In genomic region chr3:134751831-134752230, GRCh38 we compare ENCODE assay signal across 22 cellular contexts. TPM values are rescaled to one million over a fixed set of nuclear protein-coding genes. Genes with fewer than 3 reads are reported as not detected.
A peak's percentile ranks its signal among the peaks of the same experiment; 100 is the strongest.
DNase-seq lines count a peak whose midpoint lies in the region; FAIRE-seq and TF ChIP-seq lines count a peak whose summit lies in the region.
"Had no signal": no experiment of that assay in that cellular context is flagged by ENCODE, and none has a peak within 500 bp of the region (broad histone marks: within the 10 kb centered on the region; RNA-seq: fewer than 3 reads in every experiment).

No MANE protein-coding gene starts in this region.

- H3K27ac ChIP-seq in sigmoid colon = no peak overlapping the region
- H3K27ac ChIP-seq: Peyer's patch, SJCRH30 had no signal

- no peaks in the 10 kb centered on the region for H3K4me1 Mint-ChIP-seq in activated naive CD8-positive, alpha-beta T cell treated with anti-CD3 and anti-CD28 coated beads for 36 hours
- H3K4me1 Mint-ChIP-seq: IgD-negative memory B cell, T-cell had no signal

- peaks cover 9% of the 10 kb centered on the region for H3K27me3 Mint-ChIP-seq in activated naive CD8-positive, alpha-beta T cell treated with anti-CD3 and anti-CD28 coated beads for 36 hours

- no peaks in the 10 kb centered on the region for H3K36me3 ChIP-seq in sigmoid colon
- H3K36me3 ChIP-seq: Peyer's patch, SJCRH30 had no signal

- intact Hi-C loops in sigmoid colon (cut with DNase I) = no loop called here

- no peaks in the 10 kb centered on the region for H3K9me3 ChIP-seq in sigmoid colon
- H3K9me3 ChIP-seq: Caco-2, Peyer's patch, SJCRH30 had no signal

- no peaks in the 10 kb centered on the region for H3K36me3 Mint-ChIP-seq in activated naive CD8-positive, alpha-beta T cell treated with anti-CD3 and anti-CD28 coated beads for 36 hours
- H3K36me3 Mint-ChIP-seq: T-cell had no signal

- 57 to 71% methylated on average over 2 of the region's 2 CpGs for WGBS in sigmoid colon, 2 donors

- no peak overlapping the region for H3K4me3 ChIP-seq in cardiac fibroblast (replicated peaks in 1 of 2; ENCODE audit: low read depth in 2 of 2, low read length in 2 of 2)
- no peak overlapping the region for H3K4me3 ChIP-seq in sigmoid colon
- H3K4me3 ChIP-seq: Peyer's patch, SJCRH30 had no signal

- H3K27ac Mint-ChIP-seq in activated naive CD8-positive, alpha-beta T cell treated with anti-CD3 and anti-CD28 coated beads for 36 hours = no peak overlapping the region
- H3K27ac Mint-ChIP-seq: CD4-positive, alpha-beta T cell; IgD-negative memory B cell; T-cell had no signal

- no peaks in the 10 kb centered on the region for H3K27me3 ChIP-seq in sigmoid colon
- H3K27me3 ChIP-seq: Peyer's patch, SJCRH30 had no signal

- H3K4me3 Mint-ChIP-seq in activated naive CD8-positive, alpha-beta T cell treated with anti-CD3 and anti-CD28 coated beads for 36 hours = no peak overlapping the region
- H3K4me3 Mint-ChIP-seq: CD4-positive, alpha-beta T cell; IgD-negative memory B cell; T-cell had no signal

- TF ChIP-seq POLR2A in sigmoid colon (IDR thresholded peaks at IDR 0.05) (no peak), H54 (IDR thresholded peaks at IDR 0.05; ENCODE audit: low read depth, low read length) (no peak)

- TF ChIP-seq EP300 in sigmoid colon (IDR thresholded peaks at IDR 0.05) = no peak

- no peaks in the 10 kb centered on the region for H3K9me3 Mint-ChIP-seq in activated naive CD8-positive, alpha-beta T cell treated with anti-CD3 and anti-CD28 coated beads for 36 hours
- H3K9me3 Mint-ChIP-seq: CD4-positive, alpha-beta T cell had no signal

- TF ChIP-seq CTCF in cardiac fibroblast (IDR thresholded peaks at IDR 0.05; ENCODE audit: low read depth, low read length) (no peak), sigmoid colon (IDR thresholded peaks at IDR 0.05) (no peak)

- DNase-seq in LHCN-M2 (ENCODE audit: low read depth) = peak; percentile 7
- DNase-seq in cardiac fibroblast (ENCODE audit: low read depth in 2 of 2) = peak; percentile 2 to 71
- peak; percentile 32 for DNase-seq in islet precursor cell
- no peak for DNase-seq in activated naive CD8-positive, alpha-beta T cell treated with anti-CD3 and anti-CD28 coated beads for 36 hours
- DNase-seq in middle frontal gyrus (ENCODE audit: extremely low spot score, low spot score) = no peak
- no peak for DNase-seq in sigmoid colon
- no peak for DNase-seq in H54 (ENCODE audit: insufficient read length, low spot score)
- DNase-seq: Caco-2; CD4-positive, alpha-beta T cell; DMS 273 treated with DMSO at 0.1 percent for 48 hours; DMS79 treated with DMSO at 0.1 percent for 48 hours; GOT3; NCI-H1436 treated with DMSO at 0.1 percent for 48 hours; NCI-H1930; NCI-H510A treated with DMSO at 0.1 percent for 48 hours; NCI-H748 treated with DMSO at 0.1 percent for 48 hours; Peyer's patch; SJCRH30; T-cell had no signal

- H3K4me1 ChIP-seq in sigmoid colon = no peaks in the 10 kb centered on the region
- H3K4me1 ChIP-seq: Caco-2, Peyer's patch, SJCRH30 had no signal

- FAIRE-seq in H54 (lab: Jason Lieb, UNC) = no peak
- FAIRE-seq: GM12892 had no signal

RNA-seq across cellular contexts. Expression of gene EPHB1, which starts 43.2 kb away (rescaled TPM):
- total RNA-seq in LHCN-M2 (2014; rRNA removed) (0.57 and 0.77 TPM in 2 replicates), sigmoid colon (10 to 100 TPM in 2 of 4 donors, 1 to 10 TPM in 2; 2.5 to 17.3 (median 10.0) TPM)
- polyA plus RNA-seq in LHCN-M2 (2012) = 2.5 TPM
- total RNA-seq in activated naive CD8-positive, alpha-beta T cell treated with anti-CD3 and anti-CD28 coated beads for 36 hours = not detected
- under 1 TPM in 1 of 3 donors, not detected in 2; 0.29 TPM for polyA plus RNA-seq in sigmoid colon
- total RNA-seq: MCF 10A had no signal

Comparison
In these comparisons a context has a peak if more than half of its experiments do, and no peak if none do; other contexts are left out.
1. DNase-seq: peak in LHCN-M2 (single experiment), cardiac fibroblast (2 of 2) and islet precursor cell (single experiment); none in activated naive CD8-positive, alpha-beta T cell treated with anti-CD3 and anti-CD28 coated beads for 36 hours (single experiment), middle frontal gyrus (single experiment), sigmoid colon (single experiment) and H54 (single experiment).